ENCODE assay signal across 15 cellular contexts in genomic region chr16:75398333-75398732, GRCh38. TPM values are rescaled to one million over a fixed set of nuclear protein-coding genes. Genes with fewer than 3 reads are reported as not detected.
DNase-seq lines count a peak whose midpoint lies in the region; ATAC-seq, FAIRE-seq and TF ChIP-seq lines count a peak whose summit lies in the region.
"Had no signal": no experiment of that assay in that cellular context is flagged by ENCODE, and none has a peak within 500 bp of the region (broad histone marks: within the 10 kb centered on the region; RNA-seq: fewer than 3 reads in every experiment).

No MANE protein-coding gene starts in this region.

- FAIRE-seq in urothelium cell line (lab: Jason Lieb, UNC) = no peak
- FAIRE-seq: A204.1 had no signal

- intact Hi-C loops in left ventricle myocardium superior (cut with micrococcal nuclease) (no loop called here), cardiac septum (cut with DNase I) (no loop called here), aorta (cut with DNase I) (no loop called here)

- POLR2A ChIA-PET in WTC11 (lab: Charles Lee) = no interaction called here

- H2AFZ ChIP-seq in GM23248 = no peak overlapping the region

- in situ Hi-C loops in GM23248 (cut with MboI) = no loop called here

- peaks cover 0 to 5% of the 10 kb centered on the region in 2 donors for H3K4me1 ChIP-seq in aorta (ENCODE audit: control insufficient read depth in 1 of 2, insufficient read depth in 2 of 2, low read length in 2 of 2)
- H3K4me1 ChIP-seq in GM23248 (ENCODE audit: insufficient read depth) = peaks cover 15% of the 10 kb centered on the region
- H3K4me1 ChIP-seq: HAP-1 had no signal

- peaks cover 21% of the 10 kb centered on the region; the same call in 1 of the 2 replicates for H3K79me2 ChIP-seq in GM23248 (ENCODE audit: insufficient read depth)

- DNase-seq in left ventricle myocardium superior (peak; percentile 47), cardiac septum (ENCODE audit: low spot score) (no peak), WTC11 (ENCODE audit: low spot score) (no peak), left lobe of liver (ENCODE audit: low spot score) (peak; percentile 53), aorta (no peak), urothelium cell line (ENCODE audit: low spot score) (no peak), GM23248 (no peak)
- DNase-seq: C1 segment of cervical spinal cord; Calu3; CD4-positive, alpha-beta T cell; DMS 273 treated with DMSO at 0.1 percent for 48 hours; GOT3 had no signal

- TF ChIP-seq CTCF in WTC11 (IDR thresholded peaks at IDR 0.05) = no peak

- no peaks in the 10 kb centered on the region for H3K27me3 Mint-ChIP-seq in WTC11 (ENCODE audit: low read depth)
- H3K27me3 Mint-ChIP-seq: B cell; CD4-positive, alpha-beta T cell had no signal

- peaks cover 3% of the 10 kb centered on the region; the same call in 1 of the 2 replicates for H3K4me1 Mint-ChIP-seq in WTC11
- H3K4me1 Mint-ChIP-seq: B cell had no signal

- peaks cover 31% of the 10 kb centered on the region for H3K36me3 Mint-ChIP-seq in WTC11

- no peaks in the 10 kb centered on the region for H3K9me3 ChIP-seq in aorta (ENCODE audit: control insufficient read depth, low read length)
- H3K9me3 ChIP-seq in GM23248 (ENCODE audit: low read depth) = no peaks in the 10 kb centered on the region
- H3K9me3 ChIP-seq: HAP-1 had no signal

- 0 out of 2 replicates have a peak overlapping the region, but pooled peaks have one; percentile 37 for H3K27ac Mint-ChIP-seq in WTC11
- H3K27ac Mint-ChIP-seq: B cell; CD4-positive, alpha-beta T cell had no signal

- H3K27ac ChIP-seq in aorta (ENCODE audit: low read depth in 1 of 2, low read length in 2 of 2) = peak overlapping the region; percentile 30 to 68
- no peak overlapping the region for H3K27ac ChIP-seq in GM23248

- CTCF ChIA-PET in WTC11 (lab: Charles Lee) = interaction anchor here (0.6 to 1.2 kb wide), 2 partner anchors 13 to 67 kb away, joined by 4 read pairs; partner anchors contain the start of gene TMEM170A

- no peak overlapping the region for H3K4me3 Mint-ChIP-seq in WTC11
- H3K4me3 Mint-ChIP-seq: B cell; CD4-positive, alpha-beta T cell had no signal

- H3K27me3 ChIP-seq in aorta (ENCODE audit: control insufficient read depth in 1 of 2, insufficient read depth in 2 of 2, low read length in 1 of 2) (no peaks in the 10 kb centered on the region), GM23248 (replicated peaks; ENCODE audit: insufficient read depth) (no peaks in the 10 kb centered on the region)

- no peaks in the 10 kb centered on the region for H3K9me3 Mint-ChIP-seq in WTC11
- H3K9me3 Mint-ChIP-seq: CD4-positive, alpha-beta T cell had no signal

- H3K9ac ChIP-seq in GM23248 = no peak overlapping the region

- no peaks in the 10 kb centered on the region for H3K9me2 ChIP-seq in GM23248 (ENCODE audit: insufficient read depth)

- H3K4me3 ChIP-seq in aorta (ENCODE audit: low read length in 2 of 2) (no peak overlapping the region), GM23248 (no peak overlapping the region)
- H3K4me3 ChIP-seq: HAP-1 had no signal

- 36 to 50% methylated on average over 1 of the region's 1 CpG for WGBS in aorta, 2 donors
- 50 to 77% methylated on average over 1 of the region's 1 CpG for WGBS in GM23248 (ENCODE audit: low coverage in 1 of 2, low lambda C conversion rate in 2 of 2, missing lambda C conversion rate in 2 of 2), 2 experiments

- ATAC-seq in left ventricle myocardium superior (peak; percentile 61), WTC11 (no peak), left lobe of liver (peak; percentile 80), aorta (ENCODE audit: low FRiP score) (no peak)

- H3F3A ChIP-seq in GM23248 (ENCODE audit: insufficient read depth) = peaks cover 21% of the 10 kb centered on the region

- H3K36me3 ChIP-seq in aorta (ENCODE audit: control insufficient read depth in 1 of 2, insufficient read depth in 2 of 2, low read length in 1 of 2) (no peaks in the 10 kb centered on the region), GM23248 (ENCODE audit: low read depth) (no peaks in the 10 kb centered on the region)

- no peak overlapping the region for H3K4me2 ChIP-seq in GM23248 (ENCODE audit: unreplicated experiment)

- H4K20me1 ChIP-seq in GM23248 (ENCODE audit: insufficient read depth) = no peaks in the 10 kb centered on the region

TF ChIP-seq in WTC11, 78 proteins besides CTCF, POLR2A, EP300 and RAD21 (continues in another document):
- TF ChIP-seq ATF6 (CRISPR knock-in tag; IDR thresholded peaks at IDR 0.05) (no peak), CREB1 (CRISPR knock-in tag; IDR thresholded peaks at IDR 0.05) (no peak), FOXP1 (CRISPR knock-in tag; IDR thresholded peaks at IDR 0.05; ENCODE audit: borderline replicate concordance) (no peak), HMGXB4 (CRISPR knock-in tag; IDR thresholded peaks at IDR 0.05) (no peak), STAT6 (CRISPR knock-in tag; conservative IDR thresholded peaks at IDR 0.05; ENCODE audit: low read depth) (no peak), RELA (CRISPR knock-in tag; IDR thresholded peaks at IDR 0.05; ENCODE audit: borderline replicate concordance) (no peak), KAT7 (CRISPR knock-in tag; IDR thresholded peaks at IDR 0.05; ENCODE audit: borderline replicate concordance) (no peak), ATF2 (CRISPR knock-in tag; IDR thresholded peaks at IDR 0.05; ENCODE audit: borderline replicate concordance, low read depth) (no peak), JUN (CRISPR knock-in tag; IDR thresholded peaks at IDR 0.05) (no peak)

RNA-seq across cellular contexts. Expression of gene CFDP1, which starts 35.0 kb away (rescaled TPM):
- total RNA-seq in left ventricle myocardium superior (24.7 TPM), cardiac septum (24.6 TPM), WTC11 (2021) (79.2 to 102 TPM (median 98.0 TPM) in 3 replicates), left lobe of liver (27.7 TPM), aorta (10 to 100 TPM; 55.9 to 59.1 TPM)
- polyA plus RNA-seq in aorta (100 to 1,000 TPM in 1 of 2 donors, 10 to 100 TPM in 1; 52.8 to 111 TPM), GM23248 (2016; fragmentation: Nextera tagmentation; extraction: Ambion mirVana) (45.2 and 46.7 TPM in 2 replicates)
- total RNA-seq in GM23248 (2014; rRNA removed; shearing (Covaris generic)) = 30.4 and 36.9 TPM in 2 replicates

Comparison
In these comparisons a context has a peak if more than half of its experiments do, and no peak if none do; other contexts are left out.
1. DNase-seq: peak in left ventricle myocardium superior (single experiment) and left lobe of liver (single experiment); none in cardiac septum (single experiment), WTC11 (single experiment), aorta (0 of 2), urothelium cell line (single experiment) and GM23248 (single experiment).
2. ATAC-seq: peak in left ventricle myocardium superior (single experiment) and left lobe of liver (single experiment); none in WTC11 (single experiment) and aorta (single experiment).